In genomic region chr3:169440926-169441325, GRCh38 we compare ENCODE assay signal across 6 cellular contexts.
"Had no signal": no experiment of that assay in that cellular context is flagged by ENCODE, and none has a peak within 500 bp of the region (broad histone marks: within the 10 kb centered on the region; RNA-seq: fewer than 3 reads in every experiment).

No MANE protein-coding gene starts in this region.

- H3K4me3 ChIP-seq: K562 had no signal

- DNase-seq: IMR-90, KBM-7, KG1 had no signal

- ATAC-seq: HepG2, K562 had no signal

- H3K27ac ChIP-seq: HL-60 had no signal
